ENCODE assay signal across 8 cellular contexts in genomic region chr12:55932546-55932919, GRCh38. TPM values are rescaled to one million over a fixed set of nuclear protein-coding genes. Genes with fewer than 3 reads are reported as not detected.
DNase-seq lines count a peak whose midpoint lies in the region; ATAC-seq, FAIRE-seq and TF ChIP-seq lines count a peak whose summit lies in the region.

No MANE protein-coding gene starts in this region.

- DNase-seq in GM19239 (ENCODE audit: insufficient read length, low spot score) (no peak), RWPE1 (ENCODE audit: low spot score) (no peak), astrocyte of the cerebellum (ENCODE audit: low read depth) (no peak), left lung (no peak), SK-N-DZ (ENCODE audit: low spot score) (no peak), mucosa of gallbladder (ENCODE audit: low spot score) (no peak)
- peak; percentile 44 for DNase-seq in stimulated activated naive CD8-positive, alpha-beta T cell treated with anti-CD3 and anti-CD28 coated beads, Interleukin-15, Interleukin-2, amounts not matched to agents 100 U/mL and 50 U/mL, for 24 hours

- ATAC-seq in left lung, result peak; percentile 22
- no peak for ATAC-seq in stimulated activated naive CD8-positive, alpha-beta T cell treated with anti-CD3 and anti-CD28 coated beads, Interleukin-15, Interleukin-2, amounts not matched to agents 100 U/mL and 50 U/mL, for 24 hours
- ATAC-seq in HG02678 (IDR thresholded peaks at IDR 0.05; ENCODE audit: unreplicated experiment), result no peak

- intact Hi-C loops in left lung (cut with DNase I), result no loop called here

- CTCF ChIA-PET in RWPE1 (lab: Yijun Ruan, JAX), result interaction anchor here (1.5 to 1.9 kb wide), 2 partner anchors 8 to 24 kb away, joined by 6 read pairs; no protein-coding TSS in a partner anchor

- FAIRE-seq in GM19239 (lab: Jason Lieb, UNC), result peak; percentile 14

- no peaks in the 10 kb centered on the region for H3K9me3 ChIP-seq in left lung

- H3K4me3 ChIP-seq in astrocyte of the cerebellum (ENCODE audit: low read depth, low read length), result peak overlapping the region; percentile 68
- peak overlapping the region; percentile 65 to 77 for H3K4me3 ChIP-seq in left lung

- in situ Hi-C loops in astrocyte of the cerebellum (cut with HindIII; ENCODE audit: low sequenced_read_pairs), result no loop called here

- TF ChIP-seq CTCF in RWPE1 (conservative IDR thresholded peaks at IDR 0.05; ENCODE audit: low read depth) (no peak), astrocyte of the cerebellum (IDR thresholded peaks at IDR 0.05; ENCODE audit: low read depth, low read length, missing control alignments) (no peak), left lung (IDR thresholded peaks at IDR 0.05) (no peak)

- POLR2A ChIA-PET in RWPE1 (lab: Yijun Ruan, JAX; ENCODE audit: low non-redundant PET), result no interaction called here

- H3K4me1 ChIP-seq in left lung, result peaks cover 25 to 66% of the 10 kb centered on the region in 2 donors

- peak overlapping the region; percentile 99 for H3K27ac ChIP-seq in RWPE1
- H3K27ac ChIP-seq in left lung, result peak overlapping the region in 1 of 2 donors; percentile 89

- H3K36me3 ChIP-seq in left lung, result peaks cover 0 to 11% of the 10 kb centered on the region in 2 donors

- H3K27me3 ChIP-seq in left lung, result no peaks in the 10 kb centered on the region

RNA-seq across cellular contexts. Expression of gene DGKA, which starts 1.6 kb away (rescaled TPM):
- total RNA-seq in left lung (10 to 100 TPM; 30.6 to 36.7 TPM), mucosa of gallbladder (50.5 TPM)
- polyA plus RNA-seq in SK-N-DZ (2014; cell fraction: cytosol; rRNA removed), result 7.2 and 8.9 TPM in 2 replicates
- polyA plus RNA-seq in SK-N-DZ (2014; cell fraction: nucleus; rRNA removed), result 7.7 and 16.0 TPM in 2 replicates

RNA-seq across cellular contexts. Expression of gene PYM1, which starts 4.8 kb away (rescaled TPM):
- 10 to 100 TPM; 27.3 to 31.0 TPM for total RNA-seq in left lung
- polyA plus RNA-seq in SK-N-DZ (2014; cell fraction: cytosol; rRNA removed), result 43.3 and 45.0 TPM in 2 replicates
- polyA plus RNA-seq in SK-N-DZ (2014; cell fraction: nucleus; rRNA removed), result 18.5 and 24.1 TPM in 2 replicates
- total RNA-seq in mucosa of gallbladder, result 25.1 TPM

RNA-seq across cellular contexts. Expression of gene PMEL, which starts 33.3 kb away (rescaled TPM):
- total RNA-seq in left lung (1 to 10 TPM in 1 of 2 donors, under 1 TPM in 1; 0.99 to 1.8 TPM), mucosa of gallbladder (2.9 TPM)
- polyA plus RNA-seq in SK-N-DZ (2014; cell fraction: cytosol; rRNA removed), result 71.4 and 76.3 TPM in 2 replicates
- polyA plus RNA-seq in SK-N-DZ (2014; cell fraction: nucleus; rRNA removed), result 111 and 118 TPM in 2 replicates

RNA-seq across cellular contexts. Expression of gene CDK2, which starts 34.1 kb away (rescaled TPM):
- total RNA-seq in left lung (10 to 100 TPM; 34.1 to 40.3 TPM), mucosa of gallbladder (28.0 TPM)
- polyA plus RNA-seq in SK-N-DZ (2014; cell fraction: cytosol; rRNA removed), result 80.8 and 89.1 TPM in 2 replicates
- polyA plus RNA-seq in SK-N-DZ (2014; cell fraction: nucleus; rRNA removed), result 86.2 and 97.4 TPM in 2 replicates

RNA-seq across cellular contexts. Expression of gene RAB5B, which starts 41.3 kb away (rescaled TPM):
- total RNA-seq in left lung (100 to 1,000 TPM; 116 to 175 TPM), mucosa of gallbladder (182 TPM)
- 37.1 and 42.8 TPM in 2 replicates for polyA plus RNA-seq in SK-N-DZ (2014; cell fraction: cytosol; rRNA removed)
- 22.1 and 33.4 TPM in 2 replicates for polyA plus RNA-seq in SK-N-DZ (2014; cell fraction: nucleus; rRNA removed)
